In the genomic region with DNA sequence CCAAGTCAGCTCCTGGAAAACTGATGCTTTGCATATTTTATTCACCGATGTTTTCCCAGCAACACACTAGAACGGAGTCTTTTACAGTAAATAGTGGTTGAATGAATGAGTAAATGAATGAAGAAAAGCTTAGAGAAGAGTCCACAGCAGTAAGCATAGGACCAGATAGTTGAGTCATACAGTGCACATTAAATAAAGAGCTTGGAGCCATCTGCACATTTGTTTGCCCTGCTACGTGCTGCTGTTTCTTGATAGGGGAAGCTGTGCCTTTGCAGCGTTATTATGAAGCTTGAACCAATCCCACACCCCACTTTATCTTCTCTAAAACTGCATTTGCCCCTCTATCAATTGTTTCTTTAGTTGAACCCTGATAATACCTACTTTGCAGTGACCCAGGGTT, we compare ENCODE assay signal across 8 cellular contexts. TPM values are rescaled to one million over a fixed set of nuclear protein-coding genes. Genes with fewer than 3 reads are reported as not detected.
A peak's percentile ranks its signal among the peaks of the same experiment; 100 is the strongest.
DNase-seq lines count a peak whose midpoint lies in the region; ATAC-seq, FAIRE-seq and TF ChIP-seq lines count a peak whose summit lies in the region.

No MANE protein-coding gene starts in this region.

- WGBS in gastroesophageal sphincter (ENCODE audit: low coverage in 1 of 2), 2 donors: 2 to 3% methylated on average over 4 of the region's 4 CpGs
- WGBS in small intestine, 3 donors: 1 to 6% (median 3%) methylated on average over 4 of the region's 4 CpGs

- H3K4me3 ChIP-seq in gastroesophageal sphincter (peak overlapping the region; percentile 76 to 83), small intestine (ENCODE audit: low read depth in 1 of 2, low read length in 2 of 2) (peak overlapping the region in 1 of 2 donors; percentile 75)

- H3K27me3 ChIP-seq in gastroesophageal sphincter: no peaks in the 10 kb centered on the region
- no peaks in the 10 kb centered on the region for H3K27me3 ChIP-seq in small intestine (ENCODE audit: control insufficient read depth in 2 of 2, insufficient read depth in 2 of 2, low read length in 2 of 2)

- H3K9me3 ChIP-seq in gastroesophageal sphincter (no peaks in the 10 kb centered on the region), small intestine (ENCODE audit: control insufficient read depth, low read depth) (no peaks in the 10 kb centered on the region)

- DNase-seq in NCI-H82 (lab: John Stamatoyannopoulos, UW) (peak; percentile 5), NCI-H82 treated with DMSO at 0.1 percent for 48 hours (lab: John Stamatoyannopoulos, UW; ENCODE audit: unreplicated experiment) (no peak), small intestine (peak; percentile 8), NCI-H1092 treated with DMSO at 0.1 percent for 48 hours (lab: John Stamatoyannopoulos, UW) (no peak), retina (no peak)
- no peak for DNase-seq in stimulated activated naive CD4-positive, alpha-beta T cell (lab: John Stamatoyannopoulos, UW)

- ATAC-seq in SK-N-SH treated with all-trans-retinoic acid at 6 μM for 48 hours (peak; percentile 10; the same call in 1 of the 3 replicates), gastroesophageal sphincter (no peak)

- FAIRE-seq in small intestine (lab: Jason Lieb, UNC): no peak

- TF ChIP-seq POLR2A in gastroesophageal sphincter (IDR thresholded peaks at IDR 0.05): no peak

- H3K27ac ChIP-seq in gastroesophageal sphincter (peak overlapping the region in 3 of 4 donors; percentile 91 to 97 (median 93)), small intestine (ENCODE audit: low read depth in 1 of 2, low read length in 1 of 2) (peak overlapping the region in 1 of 2 donors; percentile 99)

- TF ChIP-seq EP300 in gastroesophageal sphincter (IDR thresholded peaks at IDR 0.05): no peak

- no peak for TF ChIP-seq CTCF in gastroesophageal sphincter (IDR thresholded peaks at IDR 0.05)

- H3K4me1 ChIP-seq in gastroesophageal sphincter (peaks cover 3 to 26% (median 8%) of the 10 kb centered on the region in 3 donors), small intestine (ENCODE audit: control insufficient read depth in 2 of 2, insufficient read depth in 1 of 2, low read depth in 1 of 2, low read length in 1 of 2) (peaks cover 2 to 3% of the 10 kb centered on the region in 2 donors)

- H3K36me3 ChIP-seq in gastroesophageal sphincter (no peaks in the 10 kb centered on the region), small intestine (ENCODE audit: control insufficient read depth in 2 of 2, insufficient read depth in 2 of 2, low read length in 2 of 2) (no peaks in the 10 kb centered on the region)

TF ChIP-seq in SK-N-SH treated with all-trans-retinoic acid at 6 μM for 48 hours, 23 proteins besides CTCF, POLR2A, EP300 and RAD21:
- TF ChIP-seq ESRRG (CRISPR knock-in tag; IDR thresholded peaks at IDR 0.05) (no peak), ISL1 (CRISPR knock-in tag; IDR thresholded peaks at IDR 0.05) (no peak), BACH2 (CRISPR knock-in tag; IDR thresholded peaks at IDR 0.05; ENCODE audit: borderline replicate concordance) (no peak), TCF4 (CRISPR knock-in tag; IDR thresholded peaks at IDR 0.05; ENCODE audit: borderline replicate concordance) (no peak), ZC3H10 (CRISPR knock-in tag; IDR thresholded peaks at IDR 0.05) (no peak), ARNTL (CRISPR knock-in tag; IDR thresholded peaks at IDR 0.05; ENCODE audit: borderline replicate concordance, low read depth) (no peak), RARB (CRISPR knock-in tag; IDR thresholded peaks at IDR 0.05) (no peak), ZFP3 (CRISPR knock-in tag; IDR thresholded peaks at IDR 0.05) (no peak), CSDC2 (CRISPR knock-in tag; IDR thresholded peaks at IDR 0.05) (no peak), TOX (CRISPR knock-in tag; IDR thresholded peaks at IDR 0.05; ENCODE audit: borderline replicate concordance) (no peak), ZNF70 (CRISPR knock-in tag; IDR thresholded peaks at IDR 0.05) (no peak), ZNF565 (CRISPR knock-in tag; conservative IDR thresholded peaks at IDR 0.05; ENCODE audit: low read depth) (no peak), GLIS3 (CRISPR knock-in tag; IDR thresholded peaks at IDR 0.05) (no peak)

RNA-seq across cellular contexts. Expression of gene FAM98B, which starts 1.2 kb away (rescaled TPM):
- 10 to 100 TPM; 10.6 to 15.6 (median 11.9) TPM for total RNA-seq in gastroesophageal sphincter
- polyA plus RNA-seq in small intestine: 10 to 100 TPM in 1 of 3 donors, 1 to 10 TPM in 2; 5.8 to 14.8 (median 6.8) TPM

Comparison
In these comparisons a context has a peak if more than half of its experiments do, and no peak if none do; other contexts are left out.
1. DNase-seq: peak in NCI-H82 (single experiment) and small intestine (single experiment); none in NCI-H82 treated with DMSO at 0.1 percent for 48 hours (single experiment), NCI-H1092 treated with DMSO at 0.1 percent for 48 hours (single experiment), retina (single experiment) and stimulated activated naive CD4-positive, alpha-beta T cell (0 of 6).